1 cellular context compared by ENCODE assay signal in the genomic region with DNA sequence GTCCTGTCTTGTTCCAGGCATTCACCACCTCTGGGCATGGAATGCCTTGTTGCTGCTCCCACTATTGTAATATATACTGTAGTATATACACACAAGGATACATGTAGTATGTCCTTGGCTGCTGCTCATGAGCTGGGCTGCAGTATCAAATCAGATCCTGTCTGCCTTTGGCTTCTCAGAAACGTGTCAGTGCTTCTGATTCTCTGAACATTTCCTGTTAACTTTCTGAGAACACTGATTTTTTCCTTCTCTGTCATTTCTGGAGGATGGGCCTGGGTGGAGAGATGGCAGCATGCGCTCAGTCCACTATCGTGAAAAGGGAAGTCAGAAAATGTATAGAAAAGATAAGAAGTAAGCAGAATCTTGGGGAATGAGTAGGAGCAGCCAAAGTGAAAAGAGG.
TF ChIP-seq lines count a peak whose summit lies in the region.

No MANE protein-coding gene starts in this region.

TF ChIP-seq in K562, 482 proteins besides CTCF, POLR2A, EP300 and RAD21:
- TF ChIP-seq TEAD2 (tag; IDR thresholded peaks at IDR 0.05) (no peak), NCOA6 (IDR thresholded peaks at IDR 0.05) (no peak), BCL6 (CRISPR knock-in tag; IDR thresholded peaks at IDR 0.05) (no peak), ZNF354B (CRISPR knock-in tag; IDR thresholded peaks at IDR 0.05) (no peak)
- TF ChIP-seq, protein P1, sequence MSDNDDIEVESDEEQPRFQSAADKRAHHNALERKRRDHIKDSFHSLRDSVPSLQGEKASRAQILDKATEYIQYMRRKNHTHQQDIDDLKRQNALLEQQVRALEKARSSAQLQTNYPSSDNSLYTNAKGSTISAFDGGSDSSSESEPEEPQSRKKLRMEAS (CRISPR knock-in tag; IDR thresholded peaks at IDR 0.05): no peak
